Comparison of ENCODE assay signal across 26 cellular contexts in the genomic region with DNA sequence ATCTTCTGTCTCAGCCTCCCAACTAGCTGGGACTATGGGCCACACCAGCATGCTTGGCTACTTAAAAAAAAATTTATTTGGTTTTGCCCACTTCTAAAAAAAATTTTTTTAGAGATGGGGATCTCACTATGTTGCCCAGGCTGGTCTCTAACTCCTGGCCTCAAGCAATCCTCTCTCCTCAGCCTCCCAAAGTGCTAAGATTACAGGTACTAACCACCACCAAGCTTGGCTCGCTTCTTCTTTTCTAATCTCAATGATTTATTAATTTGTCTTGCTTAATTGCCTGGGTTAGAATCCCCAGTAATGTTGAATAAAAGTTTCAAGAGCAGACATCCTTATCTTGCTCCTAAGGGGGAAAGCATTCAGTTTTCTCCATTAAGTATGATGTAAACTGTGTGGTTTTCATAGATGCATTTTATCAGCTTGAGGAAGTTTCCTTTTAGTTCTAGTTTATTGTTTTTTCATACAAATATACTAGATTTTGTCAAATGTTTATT.
DNase-seq lines count a peak whose midpoint lies in the region; ATAC-seq, FAIRE-seq and TF ChIP-seq lines count a peak whose summit lies in the region.
"Had no signal": no experiment of that assay in that cellular context is flagged by ENCODE, and none has a peak within 500 bp of the region (broad histone marks: within the 10 kb centered on the region; RNA-seq: fewer than 3 reads in every experiment).

No MANE protein-coding gene starts in this region.

- peaks cover 10 to 36% of the 10 kb centered on the region in 2 donors for H3K27me3 Mint-ChIP-seq in natural killer cell treated with Interleukin-12 subunit alpha and Interleukin-12 subunit beta and Interleukin-15 and Interleukin-18, amount 100 ng/mL, for 72 hours

- H3K4me3 ChIP-seq in IMR-90 (ENCODE audit: insufficient read depth, low read depth, low read length): no peak overlapping the region
- H3K4me3 ChIP-seq in endothelial cell of umbilical vein (replicated peaks in 1 of 3; ENCODE audit: insufficient read depth in 1 of 3, low read depth in 1 of 3, low read length in 3 of 3): no peak overlapping the region
- no peak overlapping the region for H3K4me3 ChIP-seq in body of pancreas
- H3K4me3 ChIP-seq: A549; BLaER1 treated with 17β-estradiol and CSF1 and Interleukin-3, amounts not matched to agents 10 nM and 100 nM; GM23248 had no signal

- H3K27me3 ChIP-seq in IMR-90 (ENCODE audit: control insufficient read depth, insufficient read depth, low read length) (no peaks in the 10 kb centered on the region), endothelial cell of umbilical vein (ENCODE audit: control insufficient read depth in 2 of 2, insufficient read depth in 2 of 2, low read length in 2 of 2) (no peaks in the 10 kb centered on the region), body of pancreas (no peaks in the 10 kb centered on the region)
- H3K27me3 ChIP-seq: BE2C; BLaER1 treated with 17β-estradiol and CSF1 and Interleukin-3, amounts not matched to agents 10 nM and 100 nM had no signal

- TF ChIP-seq POLR2A in IMR-90 (IDR thresholded peaks at IDR 0.05; ENCODE audit: low read depth, low read length): no peak
- no peak for TF ChIP-seq POLR2A in endothelial cell of umbilical vein (IDR thresholded peaks at IDR 0.05; ENCODE audit: low read depth, low read length)
- no peak for TF ChIP-seq POLR2A in body of pancreas (IDR thresholded peaks at IDR 0.05)

- no peaks in the 10 kb centered on the region for H3K36me3 ChIP-seq in IMR-90 (ENCODE audit: control insufficient read depth, insufficient read depth, low read length)
- no peaks in the 10 kb centered on the region for H3K36me3 ChIP-seq in endothelial cell of umbilical vein (ENCODE audit: control insufficient read depth in 2 of 2, extremely low read depth in 1 of 2, insufficient read depth in 2 of 2, low read length in 2 of 2)
- no peaks in the 10 kb centered on the region for H3K36me3 ChIP-seq in body of pancreas (replicated peaks in 1 of 2; ENCODE audit: insufficient read depth in 1 of 2, low read depth in 2 of 2)
- H3K36me3 ChIP-seq: BE2C; BLaER1 treated with 17β-estradiol and CSF1 and Interleukin-3, amounts not matched to agents 10 nM and 100 nM had no signal

- no CpG with 5 or more reads among the region's 1 CpG for WGBS in IMR-90 (ENCODE audit: extremely low coverage in 2 of 2, insufficient read length in 1 of 2), 2 experiments
- 90 to 92% methylated on average over 1 of the region's 1 CpG for WGBS in body of pancreas, 2 donors

- H3K9me3 Mint-ChIP-seq in natural killer cell treated with Interleukin-12 subunit alpha and Interleukin-12 subunit beta and Interleukin-15 and Interleukin-18, amount 100 ng/mL, for 72 hours: no peaks in the 10 kb centered on the region

- no peak overlapping the region for H3K4ac ChIP-seq in IMR-90 (ENCODE audit: low read depth, low read length)

- H2AFZ ChIP-seq in IMR-90 (replicated peaks; ENCODE audit: low read length, poor library complexity) (no peak overlapping the region), endothelial cell of umbilical vein (ENCODE audit: low read depth, low read length) (no peak overlapping the region)
- H2AFZ ChIP-seq: GM23248 had no signal

- H3K9me1 ChIP-seq in IMR-90 (ENCODE audit: insufficient read depth, low read length) (no peaks in the 10 kb centered on the region), endothelial cell of umbilical vein (replicated peaks; ENCODE audit: control insufficient read depth, extremely low read depth, insufficient read depth, low read length) (no peaks in the 10 kb centered on the region)

- intact Hi-C loops in IMR-90 (cut with micrococcal nuclease): loop anchor here (5.0 kb wide), 1 partner anchor 36 kb away; no protein-coding TSS in a partner anchor
- intact Hi-C loops in endothelial cell of umbilical vein (cut with micrococcal nuclease): no loop called here
- intact Hi-C loops in body of pancreas (cut with DNase I): no loop called here

- no peak for TF ChIP-seq CTCF in IMR-90 (conservative IDR thresholded peaks at IDR 0.05; ENCODE audit: low read depth, low read length)
- no peak for TF ChIP-seq CTCF in endothelial cell of umbilical vein (IDR thresholded peaks at IDR 0.05; ENCODE audit: extremely low read depth in 1 of 2, insufficient read depth in 1 of 2, low read depth in 1 of 2, low read length in 2 of 2)
- no peak for TF ChIP-seq CTCF in D721Med (IDR thresholded peaks at IDR 0.05; ENCODE audit: insufficient read depth, missing control alignments)
- TF ChIP-seq CTCF in body of pancreas (IDR thresholded peaks at IDR 0.05): no peak

- POLR2A ChIA-PET in IMR-90 (lab: Charles Lee; ENCODE audit: unreplicated experiment) (no interaction called here), endothelial cell of umbilical vein (lab: Charles Lee) (no interaction called here)

- no peak overlapping the region for H3K23ac ChIP-seq in IMR-90 (ENCODE audit: low read depth, low read length)

- H2BK20ac ChIP-seq in IMR-90 (ENCODE audit: low read depth, low read length): no peak overlapping the region

- peaks cover 7% of the 10 kb centered on the region for H3K9me3 ChIP-seq in IMR-90 (ENCODE audit: control insufficient read depth, insufficient read depth, low read length)
- no peaks in the 10 kb centered on the region for H3K9me3 ChIP-seq in endothelial cell of umbilical vein (replicated peaks; ENCODE audit: control insufficient read depth, insufficient read depth, low read length)
- peaks cover 0 to 15% (median 0%) of the 10 kb centered on the region in 3 donors for H3K9me3 ChIP-seq in body of pancreas
- H3K9me3 ChIP-seq: BE2C had no signal

- H3K9ac ChIP-seq in IMR-90 (ENCODE audit: low read depth, low read length): no peak overlapping the region
- no peak overlapping the region for H3K9ac ChIP-seq in endothelial cell of umbilical vein (replicated peaks; ENCODE audit: extremely low read depth, insufficient read depth, low read length)
- H3K9ac ChIP-seq: BLaER1 treated with 17β-estradiol and CSF1 and Interleukin-3, amounts not matched to agents 10 nM and 100 nM; GM23248 had no signal

- H3K4me2 ChIP-seq in IMR-90 (ENCODE audit: low read depth, low read length) (no peak overlapping the region), endothelial cell of umbilical vein (ENCODE audit: insufficient read depth, low read length) (peak overlapping the region; percentile 41)
- H3K4me2 ChIP-seq: A549; BLaER1 treated with 17β-estradiol and CSF1 and Interleukin-3, amounts not matched to agents 10 nM and 100 nM had no signal

- FAIRE-seq in endothelial cell of umbilical vein (lab: Jason Lieb, UNC): no peak
- no peak for FAIRE-seq in D721Med (lab: Jason Lieb, UNC)
- FAIRE-seq: GM12892, GM19239, H1 had no signal

- no peak overlapping the region for H2AK5ac ChIP-seq in IMR-90 (ENCODE audit: low read depth, low read length)

- H3K79me1 ChIP-seq in IMR-90 (ENCODE audit: low read depth in 1 of 2, low read length in 2 of 2): no peaks in the 10 kb centered on the region

- dilution Hi-C loops in IMR-90 (cut with HindIII; ENCODE audit: low sequenced_read_pairs, unreplicated experiment) (no loop called here), endothelial cell of umbilical vein (cut with MboI; ENCODE audit: extremely low pct_ligation_motif_present, low sequenced_read_pairs) (no loop called here)

- TF ChIP-seq RAD21 in IMR-90 (IDR thresholded peaks at IDR 0.05; ENCODE audit: low read length): no peak

- BruUV-seq in IMR-90 (replicated peaks; lab: Mats Ljungman, UMichigan) (no TSS peak), endothelial cell of umbilical vein (replicated peaks; lab: Mats Ljungman, UMichigan) (no TSS peak)

- H4K5ac ChIP-seq in IMR-90 (ENCODE audit: low read depth, low read length): no peak overlapping the region

- H3K4me1 ChIP-seq in IMR-90 (ENCODE audit: control insufficient read depth, insufficient read depth, low read length): no peaks in the 10 kb centered on the region
- peaks cover 33% of the 10 kb centered on the region for H3K4me1 ChIP-seq in endothelial cell of umbilical vein (ENCODE audit: control insufficient read depth, extremely low read depth, insufficient read depth, low read length)
- no peaks in the 10 kb centered on the region for H3K4me1 ChIP-seq in body of pancreas
- H3K4me1 ChIP-seq: A549; BE2C; BLaER1 treated with 17β-estradiol and CSF1 and Interleukin-3, amounts not matched to agents 10 nM and 100 nM had no signal

- H4K91ac ChIP-seq in IMR-90 (ENCODE audit: insufficient read depth, low read depth, low read length): no peak overlapping the region

- DNase-seq in IMR-90: peak; percentile 17
- DNase-seq in endothelial cell of umbilical vein (ENCODE audit: low read depth, low spot score): peak; percentile 7
- peak; percentile 18 for DNase-seq in iris pigment epithelial cell (ENCODE audit: low read depth)
- no peak for DNase-seq in D721Med (ENCODE audit: insufficient read length, low spot score)
- no peak for DNase-seq in natural killer cell treated with Interleukin-12 subunit alpha and Interleukin-12 subunit beta and Interleukin-15 and Interleukin-18, amount 100 ng/mL, for 72 hours (ENCODE audit: low spot score)
- DNase-seq in NCI-H2029 (lab: John Stamatoyannopoulos, UW): no peak
- DNase-seq in body of pancreas: no peak
- DNase-seq: ACHN; AML-193; BE2C; CD4-positive, alpha-beta T cell; CD8-positive, alpha-beta memory T cell; DMS53; DMS79 treated with DMSO at 0.1 percent for 48 hours; GF-D8; GM23248; H7; HCEC 1CT had no signal

- H2BK5ac ChIP-seq in IMR-90 (ENCODE audit: low read depth, low read length, poor library complexity, severe bottlenecking): no peak overlapping the region

- no peak overlapping the region for H3K4me3 Mint-ChIP-seq in natural killer cell treated with Interleukin-12 subunit alpha and Interleukin-12 subunit beta and Interleukin-15 and Interleukin-18, amount 100 ng/mL, for 72 hours
- H3K4me3 Mint-ChIP-seq: CD14-positive monocyte; CD4-positive, alpha-beta T cell; CD8-positive, alpha-beta memory T cell had no signal

- H3K27ac ChIP-seq in IMR-90 (ENCODE audit: insufficient read depth, low read length) (no peak overlapping the region), endothelial cell of umbilical vein (ENCODE audit: insufficient read depth, low read depth, low read length) (no peak overlapping the region), body of pancreas (no peak overlapping the region)
- H3K27ac ChIP-seq: 22Rv1; A549; BLaER1 treated with 17β-estradiol and CSF1 and Interleukin-3, amounts not matched to agents 10 nM and 100 nM; GM23248 had no signal

- H3K36me3 Mint-ChIP-seq in natural killer cell treated with Interleukin-12 subunit alpha and Interleukin-12 subunit beta and Interleukin-15 and Interleukin-18, amount 100 ng/mL, for 72 hours: no peaks in the 10 kb centered on the region
- H3K36me3 Mint-ChIP-seq: CD14-positive monocyte; CD8-positive, alpha-beta memory T cell had no signal

- H3K27ac Mint-ChIP-seq in natural killer cell treated with Interleukin-12 subunit alpha and Interleukin-12 subunit beta and Interleukin-15 and Interleukin-18, amount 100 ng/mL, for 72 hours: no peak overlapping the region
- H3K27ac Mint-ChIP-seq: CD14-positive monocyte; CD4-positive, alpha-beta T cell; CD8-positive, alpha-beta memory T cell had no signal

- no peaks in the 10 kb centered on the region for H3K4me1 Mint-ChIP-seq in natural killer cell treated with Interleukin-12 subunit alpha and Interleukin-12 subunit beta and Interleukin-15 and Interleukin-18, amount 100 ng/mL, for 72 hours (ENCODE audit: low read depth in 2 of 2)
- H3K4me1 Mint-ChIP-seq: CD14-positive monocyte; CD8-positive, alpha-beta memory T cell had no signal

- H3K79me2 ChIP-seq in endothelial cell of umbilical vein (ENCODE audit: control insufficient read depth, insufficient read depth, low read length): no peaks in the 10 kb centered on the region

- H3K56ac ChIP-seq in IMR-90 (ENCODE audit: extremely low read depth, insufficient read depth, low read length): no peak overlapping the region

- no peak overlapping the region for H2AK9ac ChIP-seq in IMR-90 (replicated peaks; ENCODE audit: low read depth, low read length, poor library complexity)

- in situ Hi-C loops in IMR-90 (cut with MboI; ENCODE audit: low sequenced_read_pairs): no loop called here

- no peak overlapping the region for H4K8ac ChIP-seq in IMR-90 (ENCODE audit: low read depth in 2 of 2, low read length in 2 of 2)

- no peak overlapping the region for H2BK120ac ChIP-seq in IMR-90 (ENCODE audit: low read depth, low read length)

- CTCF ChIA-PET in IMR-90 (lab: Yijun Ruan, JAX): no interaction called here
- CTCF ChIA-PET in endothelial cell of umbilical vein (lab: Charles Lee): interaction anchor here (1.2 kb wide), 1 partner anchor 180 kb away, joined by 3 read pairs; no protein-coding TSS in a partner anchor

- H3K18ac ChIP-seq in IMR-90 (ENCODE audit: low read depth, low read length): no peak overlapping the region

- no peak overlapping the region for H3K14ac ChIP-seq in IMR-90 (replicated peaks; ENCODE audit: low read depth, low read length)

- H4K20me1 ChIP-seq in IMR-90 (ENCODE audit: insufficient read depth, low read length): no peaks in the 10 kb centered on the region
- H4K20me1 ChIP-seq in endothelial cell of umbilical vein (replicated peaks; ENCODE audit: control insufficient read depth, extremely low read depth, insufficient read depth, low read length): no peaks in the 10 kb centered on the region
- H4K20me1 ChIP-seq: BLaER1 treated with 17β-estradiol and CSF1 and Interleukin-3, amounts not matched to agents 10 nM and 100 nM had no signal

- H2BK15ac ChIP-seq in IMR-90 (ENCODE audit: low read depth, low read length): no peak overlapping the region

- ATAC-seq in IMR-90 (ENCODE audit: low read depth) (no peak), SK-N-SH treated with all-trans-retinoic acid at 6 μM for 48 hours (no peak), body of pancreas (no peak)
- ATAC-seq in natural killer cell treated with Interleukin-12 subunit alpha and Interleukin-12 subunit beta and Interleukin-15 and Interleukin-18, amount 100 ng/mL, for 72 hours: no peak
- ATAC-seq: A549 had no signal

Comparison
In these comparisons a context has a peak if more than half of its experiments do, and no peak if none do; other contexts are left out.
1. DNase-seq: peak in IMR-90 (single experiment), endothelial cell of umbilical vein (single experiment) and iris pigment epithelial cell (single experiment); none in D721Med (single experiment), natural killer cell treated with Interleukin-12 subunit alpha and Interleukin-12 subunit beta and Interleukin-15 and Interleukin-18, amount 100 ng/mL, for 72 hours (single experiment), NCI-H2029 (single experiment) and body of pancreas (0 of 4).